ENCODE assay signal across 21 cellular contexts in the genomic region with DNA sequence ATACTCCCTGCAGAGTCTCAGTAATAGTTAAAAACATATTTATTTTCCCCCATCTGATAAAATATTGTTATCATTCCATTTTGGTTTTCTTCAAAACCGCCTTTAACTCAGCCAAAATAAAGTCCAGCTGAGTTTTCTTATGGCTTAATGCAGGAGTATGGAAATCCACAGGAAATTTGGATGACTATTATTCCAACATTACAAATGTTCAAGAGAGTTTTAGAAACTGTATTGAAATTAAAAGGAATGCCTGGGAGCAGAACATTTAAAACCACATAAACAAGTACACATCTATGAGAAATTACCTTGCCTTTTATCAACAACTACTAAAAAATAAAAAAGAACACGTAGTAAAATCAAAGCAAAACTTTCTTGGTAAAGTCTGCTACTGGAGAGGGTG. TPM values are rescaled to one million over a fixed set of nuclear protein-coding genes. Genes with fewer than 3 reads are reported as not detected.
DNase-seq lines count a peak whose midpoint lies in the region; ATAC-seq and TF ChIP-seq lines count a peak whose summit lies in the region.
"Had no signal": no experiment of that assay in that cellular context is flagged by ENCODE, and none has a peak within 500 bp of the region (broad histone marks: within the 10 kb centered on the region; RNA-seq: fewer than 3 reads in every experiment).

No MANE protein-coding gene starts in this region.

- intact Hi-C loops in adrenal gland (cut with DNase I): no loop called here
- intact Hi-C loops in upper lobe of right lung (cut with DNase I): no loop called here

- peaks cover 38% of the 10 kb centered on the region for H3K4me1 Mint-ChIP-seq in T-helper 17 cell

- peaks cover 7% of the 10 kb centered on the region for H3K36me3 Mint-ChIP-seq in T-helper 17 cell (ENCODE audit: low read depth)

- no peak overlapping the region for H3K4me3 Mint-ChIP-seq in T-helper 17 cell
- H3K4me3 Mint-ChIP-seq: CD4-positive, CD25-positive, alpha-beta regulatory T cell; CD8-positive, alpha-beta memory T cell; HFFc6 had no signal

- H3K9me3 ChIP-seq in T-helper 17 cell (ENCODE audit: control insufficient read depth, low read length, poor library complexity, severe bottlenecking) (no peaks in the 10 kb centered on the region), adrenal gland (replicated peaks in 1 of 3) (no peaks in the 10 kb centered on the region), upper lobe of right lung (no peaks in the 10 kb centered on the region)
- H3K9me3 ChIP-seq: BE2C had no signal

- H3K4me1 ChIP-seq in adrenal gland (replicated peaks in 1 of 2) (peaks cover 48 to 80% of the 10 kb centered on the region in 2 donors), upper lobe of right lung (peaks cover 41% of the 10 kb centered on the region)

- 83 to 91% (median 90%) methylated on average over 2 of the region's 2 CpGs for WGBS in adrenal gland, 4 donors

- H3K27me3 ChIP-seq in adrenal gland (no peaks in the 10 kb centered on the region), upper lobe of right lung (no peaks in the 10 kb centered on the region)
- H3K27me3 ChIP-seq: BE2C had no signal

- DNase-seq in T-helper 17 cell (no peak), adrenal gland (no peak), fibroblast of villous mesenchyme (ENCODE audit: low read depth) (peak; percentile 67), upper lobe of right lung (no peak), UCSD-AML1 (lab: John Stamatoyannopoulos, UW; ENCODE audit: unreplicated experiment) (no peak), coronary artery (ENCODE audit: low spot score) (no peak)
- DNase-seq: ACHN; BE2C; C1 segment of cervical spinal cord; CD4-positive, CD25-positive, alpha-beta regulatory T cell; CD8-positive, alpha-beta memory T cell; COR-L47; DMS 273 treated with DMSO at 0.1 percent for 48 hours; DMS53; DND-41; EL; GOT3; H7; HFFc6 had no signal

- H3K4me3 ChIP-seq in adrenal gland (no peak overlapping the region), fibroblast of villous mesenchyme (ENCODE audit: low read depth, low read length) (no peak overlapping the region), upper lobe of right lung (no peak overlapping the region), coronary artery (no peak overlapping the region)
- H3K4me3 ChIP-seq: GM12878 had no signal

- H3K27ac ChIP-seq in adrenal gland (peak overlapping the region; percentile 73 to 96 (median 84)), upper lobe of right lung (peak overlapping the region; percentile 66), coronary artery (peak overlapping the region in 1 of 2 donors; percentile 3)

- H3K36me3 ChIP-seq in adrenal gland (replicated peaks in 1 of 2) (no peaks in the 10 kb centered on the region), upper lobe of right lung (no peaks in the 10 kb centered on the region)

- no peak for TF ChIP-seq CTCF in adrenal gland (IDR thresholded peaks at IDR 0.05)
- no peak for TF ChIP-seq CTCF in fibroblast of villous mesenchyme (IDR thresholded peaks at IDR 0.05; ENCODE audit: insufficient read depth, low read depth, low read length)
- no peak for TF ChIP-seq CTCF in upper lobe of right lung (IDR thresholded peaks at IDR 0.05)
- no peak for TF ChIP-seq CTCF in coronary artery (IDR thresholded peaks at IDR 0.05)

- no peak for TF ChIP-seq POLR2A in adrenal gland (IDR thresholded peaks at IDR 0.05)

- ATAC-seq in T-helper 17 cell (no peak), upper lobe of right lung (no peak)
- ATAC-seq: GM12878, HCT116 had no signal

- no peaks in the 10 kb centered on the region for H3K27me3 Mint-ChIP-seq in T-helper 17 cell
- H3K27me3 Mint-ChIP-seq: CD4-positive, CD25-positive, alpha-beta regulatory T cell; CD8-positive, alpha-beta memory T cell had no signal

- H3K27ac Mint-ChIP-seq in T-helper 17 cell: peak overlapping the region; percentile 16
- H3K27ac Mint-ChIP-seq: CD4-positive, CD25-positive, alpha-beta regulatory T cell; HFFc6 had no signal

RNA-seq across cellular contexts. Expression of a gene that starts 45.7 kb away (rescaled TPM):
- total RNA-seq in T-helper 17 cell: 10 to 100 TPM; 49.5 to 62.4 TPM
- 100 to 1,000 TPM in 4 of 8 donors, 10 to 100 TPM in 4; 51.2 to 180 (median 95.1) TPM for total RNA-seq in adrenal gland
- polyA plus RNA-seq in adrenal gland: 10 to 100 TPM; 24.5 to 77.9 (median 53.0) TPM
- total RNA-seq in fibroblast of villous mesenchyme: 21.6 and 52.7 TPM in 2 replicates
- 80.8 TPM for total RNA-seq in upper lobe of right lung
